In the genomic region with DNA sequence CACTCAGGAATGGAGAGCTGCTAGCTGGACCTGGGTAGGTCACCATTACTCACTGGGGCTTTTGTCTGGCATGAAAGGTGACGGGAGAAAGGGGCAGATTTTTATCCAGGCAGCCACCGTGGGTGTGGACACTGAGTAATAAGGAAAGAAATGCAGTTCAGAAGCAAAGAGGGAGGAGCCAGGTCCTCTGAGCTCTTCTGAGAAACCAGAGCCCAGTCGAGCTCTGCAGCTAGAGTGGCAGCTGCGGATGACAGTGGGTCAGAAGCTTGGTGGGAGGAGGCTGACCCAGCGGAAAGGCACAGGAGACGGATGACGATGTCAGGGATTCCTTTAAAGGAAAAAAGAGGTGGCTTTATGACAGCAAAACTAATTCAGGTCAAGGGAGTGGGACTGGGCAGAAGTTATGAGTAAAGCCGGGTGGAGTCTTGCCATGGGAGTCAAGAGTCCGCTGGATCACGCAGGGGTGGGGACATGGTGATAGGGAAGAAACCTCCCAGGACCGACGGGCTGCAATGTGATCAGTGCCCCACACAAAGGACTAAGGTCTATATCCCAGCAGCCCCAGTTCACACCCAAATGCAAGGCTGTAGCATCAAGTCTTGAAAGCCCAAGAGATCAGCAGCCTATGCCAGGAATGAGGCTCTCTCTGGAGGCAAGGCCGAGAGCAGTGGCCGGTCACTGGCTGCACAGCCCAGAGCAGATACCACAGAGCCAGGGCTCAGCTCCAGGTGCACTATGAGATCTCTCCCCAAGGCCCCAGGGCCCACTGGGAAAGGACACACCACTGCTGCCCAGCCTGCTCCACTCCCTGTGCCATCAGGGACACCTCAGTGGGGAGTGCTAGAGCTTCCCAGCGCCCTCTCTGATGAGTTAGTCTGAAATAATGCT, we compare ENCODE assay signal across 8 cellular contexts. TPM values are rescaled to one million over a fixed set of nuclear protein-coding genes. Genes with fewer than 3 reads are reported as not detected.
DNase-seq lines count a peak whose midpoint lies in the region; ATAC-seq and TF ChIP-seq lines count a peak whose summit lies in the region.

No MANE protein-coding gene starts in this region.

- H3K27ac Mint-ChIP-seq in WTC11 (peak overlapping the region; percentile 74), glutamatergic neuron (ENCODE audit: unreplicated experiment) (peak overlapping the region; percentile 57)
- H3K27ac Mint-ChIP-seq in activated naive CD4-positive, alpha-beta T cell treated with anti-CD3 and anti-CD28 coated beads for 36 hours, result no peak overlapping the region

- CTCF ChIA-PET in WTC11 (lab: Charles Lee), result interaction anchor here (0.7 to 2.4 kb wide), 5 partner anchors 9 to 279 kb away, joined by 3 to 24 read pairs (median 6); no protein-coding TSS in a partner anchor
- CTCF ChIA-PET in activated naive CD4-positive, alpha-beta T cell treated with anti-CD3 and anti-CD28 coated beads for 36 hours (lab: Charles Lee), result interaction anchor here (2.3 kb wide), 2 partner anchors 9 to 24 kb away, joined by 20 to 22 read pairs; no protein-coding TSS in a partner anchor

- no peak overlapping the region for H3K4me3 Mint-ChIP-seq in WTC11
- no peak overlapping the region for H3K4me3 Mint-ChIP-seq in glutamatergic neuron (ENCODE audit: unreplicated experiment)
- no peak overlapping the region for H3K4me3 Mint-ChIP-seq in activated naive CD4-positive, alpha-beta T cell treated with anti-CD3 and anti-CD28 coated beads for 36 hours

- H3K9me3 Mint-ChIP-seq in WTC11 (no peaks in the 10 kb centered on the region), glutamatergic neuron (ENCODE audit: unreplicated experiment) (peaks cover 3% of the 10 kb centered on the region)
- H3K9me3 Mint-ChIP-seq in activated naive CD4-positive, alpha-beta T cell treated with anti-CD3 and anti-CD28 coated beads for 36 hours, result no peaks in the 10 kb centered on the region

- POLR2A ChIA-PET in WTC11 (lab: Charles Lee), result interaction anchor here (0.7 kb wide), 1 partner anchor 484 kb away, joined by 3 read pairs; no protein-coding TSS in a partner anchor

- intact Hi-C loops in activated naive CD4-positive, alpha-beta T cell treated with anti-CD3 and anti-CD28 coated beads for 36 hours (cut with micrococcal nuclease), result no loop called here

- H3K27me3 Mint-ChIP-seq in WTC11 (ENCODE audit: low read depth) (0 out of 2 replicates have a peak, but pooled peaks cover 5% of the 10 kb centered on the region), glutamatergic neuron (ENCODE audit: unreplicated experiment) (peaks cover 9% of the 10 kb centered on the region)
- no peaks in the 10 kb centered on the region for H3K27me3 Mint-ChIP-seq in activated naive CD4-positive, alpha-beta T cell treated with anti-CD3 and anti-CD28 coated beads for 36 hours (ENCODE audit: low read depth)

- no peak overlapping the region for H3K4me3 ChIP-seq in skeletal muscle cell (ENCODE audit: low read depth, low read length)

- TF ChIP-seq CTCF in WTC11 (IDR thresholded peaks at IDR 0.05) (no peak), glutamatergic neuron (IDR thresholded peaks at IDR 0.05; ENCODE audit: partially characterized antibody, unreplicated experiment) (no peak)

- DNase-seq in GM03348 (ENCODE audit: low spot score), result peak; percentile 82
- DNase-seq in WTC11 (ENCODE audit: low spot score), result no peak
- no peak for DNase-seq in glutamatergic neuron
- peak; percentile 70 for DNase-seq in skeletal muscle cell (ENCODE audit: low read depth)
- no peak for DNase-seq in effector CD8-positive, alpha-beta T cell (lab: John Stamatoyannopoulos, UW)
- no peak for DNase-seq in SHP77 treated with DMSO at 0.1 percent for 48 hours (lab: John Stamatoyannopoulos, UW)
- no peak for DNase-seq in activated naive CD4-positive, alpha-beta T cell treated with anti-CD3 and anti-CD28 coated beads for 36 hours

- H3K36me3 Mint-ChIP-seq in WTC11 (peaks cover 7% of the 10 kb centered on the region), glutamatergic neuron (ENCODE audit: unreplicated experiment) (no peaks in the 10 kb centered on the region)
- H3K36me3 Mint-ChIP-seq in activated naive CD4-positive, alpha-beta T cell treated with anti-CD3 and anti-CD28 coated beads for 36 hours (ENCODE audit: low read depth), result peaks cover 7% of the 10 kb centered on the region

- ATAC-seq in WTC11 (no peak), GM18502 (IDR thresholded peaks at IDR 0.05; ENCODE audit: poor library complexity, unreplicated experiment) (no peak)

- H3K4me1 Mint-ChIP-seq in WTC11, result peaks cover 6% of the 10 kb centered on the region; the same call in 1 of the 2 replicates
- peaks cover 11% of the 10 kb centered on the region for H3K4me1 Mint-ChIP-seq in glutamatergic neuron (ENCODE audit: low read depth, unreplicated experiment)
- peaks cover 19% of the 10 kb centered on the region for H3K4me1 Mint-ChIP-seq in activated naive CD4-positive, alpha-beta T cell treated with anti-CD3 and anti-CD28 coated beads for 36 hours (ENCODE audit: low read depth)

TF ChIP-seq in WTC11, 78 proteins besides CTCF, POLR2A, EP300 and RAD21 (continues in another document):
- TF ChIP-seq, protein P1, sequence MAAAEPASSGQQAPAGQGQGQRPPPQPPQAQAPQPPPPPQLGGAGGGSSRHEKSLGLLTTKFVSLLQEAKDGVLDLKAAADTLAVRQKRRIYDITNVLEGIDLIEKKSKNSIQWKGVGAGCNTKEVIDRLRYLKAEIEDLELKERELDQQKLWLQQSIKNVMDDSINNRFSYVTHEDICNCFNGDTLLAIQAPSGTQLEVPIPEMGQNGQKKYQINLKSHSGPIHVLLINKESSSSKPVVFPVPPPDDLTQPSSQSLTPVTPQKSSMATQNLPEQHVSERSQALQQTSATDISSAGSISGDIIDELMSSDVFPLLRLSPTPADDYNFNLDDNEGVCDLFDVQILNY (CRISPR knock-in tag; IDR thresholded peaks at IDR 0.05), result no peak
- TF ChIP-seq, protein P2, sequence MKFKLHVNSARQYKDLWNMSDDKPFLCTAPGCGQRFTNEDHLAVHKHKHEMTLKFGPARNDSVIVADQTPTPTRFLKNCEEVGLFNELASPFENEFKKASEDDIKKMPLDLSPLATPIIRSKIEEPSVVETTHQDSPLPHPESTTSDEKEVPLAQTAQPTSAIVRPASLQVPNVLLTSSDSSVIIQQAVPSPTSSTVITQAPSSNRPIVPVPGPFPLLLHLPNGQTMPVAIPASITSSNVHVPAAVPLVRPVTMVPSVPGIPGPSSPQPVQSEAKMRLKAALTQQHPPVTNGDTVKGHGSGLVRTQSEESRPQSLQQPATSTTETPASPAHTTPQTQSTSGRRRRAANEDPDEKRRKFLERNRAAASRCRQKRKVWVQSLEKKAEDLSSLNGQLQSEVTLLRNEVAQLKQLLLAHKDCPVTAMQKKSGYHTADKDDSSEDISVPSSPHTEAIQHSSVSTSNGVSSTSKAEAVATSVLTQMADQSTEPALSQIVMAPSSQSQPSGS (CRISPR knock-in tag; IDR thresholded peaks at IDR 0.05; ENCODE audit: borderline replicate concordance, low read depth), result no peak
- TF ChIP-seq, protein P3, sequence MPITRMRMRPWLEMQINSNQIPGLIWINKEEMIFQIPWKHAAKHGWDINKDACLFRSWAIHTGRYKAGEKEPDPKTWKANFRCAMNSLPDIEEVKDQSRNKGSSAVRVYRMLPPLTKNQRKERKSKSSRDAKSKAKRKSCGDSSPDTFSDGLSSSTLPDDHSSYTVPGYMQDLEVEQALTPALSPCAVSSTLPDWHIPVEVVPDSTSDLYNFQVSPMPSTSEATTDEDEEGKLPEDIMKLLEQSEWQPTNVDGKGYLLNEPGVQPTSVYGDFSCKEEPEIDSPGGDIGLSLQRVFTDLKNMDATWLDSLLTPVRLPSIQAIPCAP (CRISPR knock-in tag; IDR thresholded peaks at IDR 0.05), result no peak
- TF ChIP-seq ZNF671 (CRISPR knock-in tag; IDR thresholded peaks at IDR 0.05) (no peak), CREB1 (CRISPR knock-in tag; IDR thresholded peaks at IDR 0.05) (no peak), ZNF416 (CRISPR knock-in tag; IDR thresholded peaks at IDR 0.05) (no peak), NFATC4 (CRISPR knock-in tag; IDR thresholded peaks at IDR 0.05) (no peak), NFE2L1 (CRISPR knock-in tag; IDR thresholded peaks at IDR 0.05) (no peak), SOX15 (CRISPR knock-in tag; IDR thresholded peaks at IDR 0.05) (no peak), SP1 (CRISPR knock-in tag; conservative IDR thresholded peaks at IDR 0.05) (no peak), ZNF396 (CRISPR knock-in tag; IDR thresholded peaks at IDR 0.05; ENCODE audit: borderline replicate concordance) (no peak), HMGA2 (CRISPR knock-in tag; IDR thresholded peaks at IDR 0.05) (no peak), CREM (CRISPR knock-in tag; IDR thresholded peaks at IDR 0.05) (no peak)
- TF ChIP-seq, protein P4, sequence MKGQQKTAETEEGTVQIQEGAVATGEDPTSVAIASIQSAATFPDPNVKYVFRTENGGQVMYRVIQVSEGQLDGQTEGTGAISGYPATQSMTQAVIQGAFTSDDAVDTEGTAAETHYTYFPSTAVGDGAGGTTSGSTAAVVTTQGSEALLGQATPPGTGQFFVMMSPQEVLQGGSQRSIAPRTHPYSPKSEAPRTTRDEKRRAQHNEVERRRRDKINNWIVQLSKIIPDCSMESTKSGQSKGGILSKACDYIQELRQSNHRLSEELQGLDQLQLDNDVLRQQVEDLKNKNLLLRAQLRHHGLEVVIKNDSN (CRISPR knock-in tag; IDR thresholded peaks at IDR 0.05), result no peak
- TF ChIP-seq, protein P5, sequence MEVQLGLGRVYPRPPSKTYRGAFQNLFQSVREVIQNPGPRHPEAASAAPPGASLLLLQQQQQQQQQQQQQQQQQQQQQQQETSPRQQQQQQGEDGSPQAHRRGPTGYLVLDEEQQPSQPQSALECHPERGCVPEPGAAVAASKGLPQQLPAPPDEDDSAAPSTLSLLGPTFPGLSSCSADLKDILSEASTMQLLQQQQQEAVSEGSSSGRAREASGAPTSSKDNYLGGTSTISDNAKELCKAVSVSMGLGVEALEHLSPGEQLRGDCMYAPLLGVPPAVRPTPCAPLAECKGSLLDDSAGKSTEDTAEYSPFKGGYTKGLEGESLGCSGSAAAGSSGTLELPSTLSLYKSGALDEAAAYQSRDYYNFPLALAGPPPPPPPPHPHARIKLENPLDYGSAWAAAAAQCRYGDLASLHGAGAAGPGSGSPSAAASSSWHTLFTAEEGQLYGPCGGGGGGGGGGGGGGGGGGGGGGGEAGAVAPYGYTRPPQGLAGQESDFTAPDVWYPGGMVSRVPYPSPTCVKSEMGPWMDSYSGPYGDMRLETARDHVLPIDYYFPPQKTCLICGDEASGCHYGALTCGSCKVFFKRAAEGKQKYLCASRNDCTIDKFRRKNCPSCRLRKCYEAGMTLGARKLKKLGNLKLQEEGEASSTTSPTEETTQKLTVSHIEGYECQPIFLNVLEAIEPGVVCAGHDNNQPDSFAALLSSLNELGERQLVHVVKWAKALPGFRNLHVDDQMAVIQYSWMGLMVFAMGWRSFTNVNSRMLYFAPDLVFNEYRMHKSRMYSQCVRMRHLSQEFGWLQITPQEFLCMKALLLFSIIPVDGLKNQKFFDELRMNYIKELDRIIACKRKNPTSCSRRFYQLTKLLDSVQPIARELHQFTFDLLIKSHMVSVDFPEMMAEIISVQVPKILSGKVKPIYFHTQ (CRISPR knock-in tag; IDR thresholded peaks at IDR 0.05), result no peak

RNA-seq across cellular contexts. Expression of a gene that starts 6.3 kb away (rescaled TPM):
- total RNA-seq in WTC11 (2021) (18.3 to 21.6 TPM (median 18.4 TPM) in 3 replicates), glutamatergic neuron (ENCODE audit: unreplicated experiment) (41.0 TPM)
- total RNA-seq in activated naive CD4-positive, alpha-beta T cell treated with anti-CD3 and anti-CD28 coated beads for 36 hours, result 10 to 100 TPM; 13.1 to 17.0 TPM

Comparison
In these comparisons a context has a peak if more than half of its experiments do, and no peak if none do; other contexts are left out.
1. DNase-seq: peak in GM03348 (single experiment) and skeletal muscle cell (single experiment); none in WTC11 (single experiment), glutamatergic neuron (single experiment), effector CD8-positive, alpha-beta T cell (single experiment), SHP77 treated with DMSO at 0.1 percent for 48 hours (single experiment) and activated naive CD4-positive, alpha-beta T cell treated with anti-CD3 and anti-CD28 coated beads for 36 hours (single experiment).